23 cellular contexts compared by ENCODE assay signal in genomic region chr16:81533175-81533507, GRCh38.
DNase-seq lines count a peak whose midpoint lies in the region; ATAC-seq, FAIRE-seq and TF ChIP-seq lines count a peak whose summit lies in the region.
"Had no signal": no experiment of that assay in that cellular context is flagged by ENCODE, and none has a peak within 500 bp of the region (broad histone marks: within the 10 kb centered on the region; RNA-seq: fewer than 3 reads in every experiment).

No MANE protein-coding gene starts in this region.

- H3K27ac Mint-ChIP-seq in activated T-cell treated with anti-CD3 and anti-CD28 coated beads, Interleukin-2, amount 50 U/mL, for 24 hours, result peak overlapping the region; percentile 22
- peak overlapping the region; percentile 5 for H3K27ac Mint-ChIP-seq in activated naive CD8-positive, alpha-beta T cell treated with anti-CD3 and anti-CD28 coated beads, Interleukin-2, amount 10 ng/mL, durations not matched to agents 7 days and 5 days
- H3K27ac Mint-ChIP-seq in immature natural killer cell (peak overlapping the region in 4 of 6 donors; percentile 42 to 73 (median 60)), H9 (peak overlapping the region in 1 of 3 experiments; percentile 51; a peak in 2 of 7 replicates)

- peaks cover 2% of the 10 kb centered on the region for H3K79me1 ChIP-seq in H9 (ENCODE audit: insufficient read depth, low read depth, low read length, poor library complexity, severe bottlenecking)

- no peak overlapping the region for H2BK120ac ChIP-seq in H9 (ENCODE audit: low read depth, low read length, poor library complexity, severe bottlenecking)

- no peak overlapping the region for H3T11ph ChIP-seq in H9 (ENCODE audit: low read length)

- H2AK5ac ChIP-seq in H9 (ENCODE audit: insufficient read length, low read length), result no peak overlapping the region

- no peak overlapping the region for H3K4me3 Mint-ChIP-seq in activated T-cell treated with anti-CD3 and anti-CD28 coated beads, Interleukin-2, amount 50 U/mL, for 24 hours
- no peak overlapping the region for H3K4me3 Mint-ChIP-seq in activated T-cell treated with anti-CD3 and anti-CD28 coated beads, Interleukin-2, amount 50 U/mL, for 4 hours
- H3K4me3 Mint-ChIP-seq in activated naive CD8-positive, alpha-beta T cell treated with anti-CD3 and anti-CD28 coated beads, Interleukin-2, amount 10 ng/mL, durations not matched to agents 7 days and 5 days, result no peak overlapping the region
- peak overlapping the region in 1 of 5 donors; percentile 2 for H3K4me3 Mint-ChIP-seq in immature natural killer cell
- no peak overlapping the region for H3K4me3 Mint-ChIP-seq in H9
- H3K4me3 Mint-ChIP-seq: CD4-positive, CD25-positive, alpha-beta regulatory T cell; neural crest cell had no signal

- no peak overlapping the region for H3K18ac ChIP-seq in H9 (ENCODE audit: insufficient read length, low read depth, low read length)

- no peak overlapping the region for H3K4me3 ChIP-seq in small intestine (ENCODE audit: low read depth in 1 of 2, low read length in 2 of 2)
- H3K4me3 ChIP-seq: lower lobe of right lung, Peyer's patch, thoracic aorta had no signal

- H3K79me2 ChIP-seq in H9 (ENCODE audit: insufficient read depth, low read length), result peaks cover 9% of the 10 kb centered on the region; the same call in 1 of the 2 replicates

- peaks cover 19% of the 10 kb centered on the region for H3K36me3 Mint-ChIP-seq in activated T-cell treated with anti-CD3 and anti-CD28 coated beads, Interleukin-2, amount 50 U/mL, for 24 hours (ENCODE audit: low read depth)
- peaks cover 7% of the 10 kb centered on the region for H3K36me3 Mint-ChIP-seq in activated T-cell treated with anti-CD3 and anti-CD28 coated beads, Interleukin-2, amount 50 U/mL, for 4 hours (ENCODE audit: insufficient read depth)
- peaks cover 4% of the 10 kb centered on the region for H3K36me3 Mint-ChIP-seq in activated naive CD8-positive, alpha-beta T cell treated with anti-CD3 and anti-CD28 coated beads, Interleukin-2, amount 10 ng/mL, durations not matched to agents 7 days and 5 days
- H3K36me3 Mint-ChIP-seq in immature natural killer cell (peaks cover 4 to 9% (median 4%) of the 10 kb centered on the region in 3 donors), H9 (ENCODE audit: insufficient read depth in 1 of 3, low read depth in 3 of 3) (peaks cover 7 to 17% (median 10%) of the 10 kb centered on the region in 3 experiments; a peak in 5 of 7 replicates)

- H3K56ac ChIP-seq in H9 (ENCODE audit: insufficient read length, low read depth, low read length), result no peak overlapping the region

- H2BK5ac ChIP-seq in H9 (ENCODE audit: insufficient read length, low read length), result no peak overlapping the region

- H3K23ac ChIP-seq in H9 (ENCODE audit: insufficient read length, low read depth, low read length), result no peak overlapping the region

- H2BK20ac ChIP-seq in H9 (ENCODE audit: low read depth, low read length, poor library complexity, severe bottlenecking), result no peak overlapping the region

- H3K27me3 ChIP-seq in small intestine (ENCODE audit: control insufficient read depth in 2 of 2, insufficient read depth in 2 of 2, low read length in 2 of 2) (no peaks in the 10 kb centered on the region), H9 (ENCODE audit: insufficient read depth, low read length) (no peaks in the 10 kb centered on the region)
- H3K27me3 ChIP-seq: brain microvascular endothelial cell, Peyer's patch had no signal

- no peak overlapping the region for H3K4ac ChIP-seq in H9 (ENCODE audit: low read depth, low read length)

- FAIRE-seq in small intestine (lab: Jason Lieb, UNC), result no peak

- H2BK12ac ChIP-seq in H9 (ENCODE audit: insufficient read length, low read depth, low read length), result no peak overlapping the region

- no peaks in the 10 kb centered on the region for H3K23me2 ChIP-seq in H9 (ENCODE audit: insufficient read length, low read depth, low read length, poor library complexity, severe bottlenecking)

- H2AFZ ChIP-seq in H9 (ENCODE audit: low read length), result no peak overlapping the region

- H4K5ac ChIP-seq in H9 (ENCODE audit: insufficient read length, low read depth, low read length), result no peak overlapping the region

- H2BK15ac ChIP-seq in H9 (ENCODE audit: low read depth, low read length), result no peak overlapping the region

- DNase-seq in activated T-cell treated with anti-CD3 and anti-CD28 coated beads, Interleukin-2, amount 50 U/mL, for 24 hours, result no peak
- no peak for DNase-seq in activated T-cell treated with anti-CD3 and anti-CD28 coated beads, Interleukin-2, amount 50 U/mL, for 4 hours
- DNase-seq in activated naive CD8-positive, alpha-beta T cell treated with anti-CD3 and anti-CD28 coated beads, Interleukin-2, amount 10 ng/mL, durations not matched to agents 7 days and 5 days, result no peak
- DNase-seq in immature natural killer cell (no peak), small intestine (no peak), H9 (no peak)
- no peak for DNase-seq in activated CD4-positive, CD25-positive, alpha-beta regulatory T cell treated with anti-CD3 and anti-CD28 coated beads, Interleukin-2, amount 50 U/mL, for 72 hours
- DNase-seq: 8988T; activated CD4-positive, alpha-beta T cell treated with anti-CD3 and anti-CD28 coated beads, Interleukin-2, amount 50 U/mL, for 48 hours; activated CD4-positive, CD25-positive, alpha-beta regulatory T cell; activated gamma-delta T cell; brain microvascular endothelial cell; CD4-positive, CD25-positive, alpha-beta regulatory T cell; head of caudate nucleus; NCI-H187; NCI-H526 treated with DMSO at 0.1 percent for 48 hours; stimulated activated naive CD4-positive, alpha-beta T cell treated with Interleukin-2 at 50 U/mL for 16 hours had no signal

- H3K4me1 ChIP-seq in small intestine (ENCODE audit: control insufficient read depth in 2 of 2, insufficient read depth in 1 of 2, low read depth in 1 of 2, low read length in 1 of 2), result peaks cover 14% of the 10 kb centered on the region in 2 donors
- peaks cover 3% of the 10 kb centered on the region; the same call in 1 of the 2 replicates for H3K4me1 ChIP-seq in H9 (ENCODE audit: insufficient read depth, low read length)

- no peak for TF ChIP-seq CTCF in H9 (conservative IDR thresholded peaks at IDR 0.05)

- no peak overlapping the region for H3K9ac ChIP-seq in H9 (ENCODE audit: extremely low read depth, insufficient read length, low read length)

- POLR2A ChIA-PET in activated naive CD8-positive, alpha-beta T cell treated with anti-CD3 and anti-CD28 coated beads, Interleukin-2, amount 10 ng/mL, durations not matched to agents 7 days and 5 days (lab: Charles Lee), result no interaction called here

- H4K91ac ChIP-seq in H9 (ENCODE audit: insufficient read length, low read depth, low read length), result no peak overlapping the region

- ATAC-seq in activated T-cell treated with anti-CD3 and anti-CD28 coated beads, Interleukin-2, amount 50 U/mL, for 4 hours, result no peak
- ATAC-seq in activated naive CD8-positive, alpha-beta T cell treated with anti-CD3 and anti-CD28 coated beads, Interleukin-2, amount 10 ng/mL, durations not matched to agents 7 days and 5 days (ENCODE audit: low read depth), result no peak
- ATAC-seq in activated CD4-positive, CD25-positive, alpha-beta regulatory T cell treated with anti-CD3 and anti-CD28 coated beads, Interleukin-2, amount 50 U/mL, for 24 hours, result no peak
- ATAC-seq: lower lobe of right lung, sciatic nerve had no signal

- H3K36me3 ChIP-seq in small intestine (ENCODE audit: control insufficient read depth in 2 of 2, insufficient read depth in 2 of 2, low read length in 2 of 2), result no peaks in the 10 kb centered on the region
- H3K36me3 ChIP-seq: brain microvascular endothelial cell, lower lobe of right lung, Peyer's patch, thoracic aorta had no signal

- H4K20me1 ChIP-seq in H9 (ENCODE audit: control insufficient read depth, insufficient read depth, insufficient read length), result no peaks in the 10 kb centered on the region

- no peaks in the 10 kb centered on the region for H3K27me3 Mint-ChIP-seq in activated T-cell treated with anti-CD3 and anti-CD28 coated beads, Interleukin-2, amount 50 U/mL, for 24 hours
- no peaks in the 10 kb centered on the region for H3K27me3 Mint-ChIP-seq in activated T-cell treated with anti-CD3 and anti-CD28 coated beads, Interleukin-2, amount 50 U/mL, for 4 hours (ENCODE audit: low read depth)
- H3K27me3 Mint-ChIP-seq in activated naive CD8-positive, alpha-beta T cell treated with anti-CD3 and anti-CD28 coated beads, Interleukin-2, amount 10 ng/mL, durations not matched to agents 7 days and 5 days, result no peaks in the 10 kb centered on the region
- H3K27me3 Mint-ChIP-seq in immature natural killer cell (ENCODE audit: low read depth in 3 of 3) (peaks cover 0 to 7% (median 0%) of the 10 kb centered on the region in 3 donors), H9 (ENCODE audit: low read depth) (no peaks in the 10 kb centered on the region)
- H3K27me3 Mint-ChIP-seq: CD4-positive, CD25-positive, alpha-beta regulatory T cell had no signal

- no peak overlapping the region for H3K4me2 ChIP-seq in H9 (ENCODE audit: insufficient read depth, insufficient read length, low read length)

- H3K4me1 Mint-ChIP-seq in activated T-cell treated with anti-CD3 and anti-CD28 coated beads, Interleukin-2, amount 50 U/mL, for 24 hours (ENCODE audit: low read depth), result peaks cover 21% of the 10 kb centered on the region
- peaks cover 17% of the 10 kb centered on the region for H3K4me1 Mint-ChIP-seq in activated T-cell treated with anti-CD3 and anti-CD28 coated beads, Interleukin-2, amount 50 U/mL, for 4 hours (ENCODE audit: low read depth)
- H3K4me1 Mint-ChIP-seq in activated naive CD8-positive, alpha-beta T cell treated with anti-CD3 and anti-CD28 coated beads, Interleukin-2, amount 10 ng/mL, durations not matched to agents 7 days and 5 days, result peaks cover 26% of the 10 kb centered on the region
- H3K4me1 Mint-ChIP-seq in immature natural killer cell (peaks cover 37 to 65% of the 10 kb centered on the region in 2 donors), H9 (peaks cover 22 to 26% of the 10 kb centered on the region in 2 experiments)

- H3K27ac ChIP-seq in small intestine (ENCODE audit: low read depth in 1 of 2, low read length in 1 of 2) (peak overlapping the region; percentile 34 to 73), H9 (ENCODE audit: insufficient read length, low read depth, low read length) (no peak overlapping the region)
- H3K27ac ChIP-seq: brain microvascular endothelial cell, lower lobe of right lung, thoracic aorta had no signal

- H3K9me3 ChIP-seq in small intestine (ENCODE audit: control insufficient read depth, low read depth) (no peaks in the 10 kb centered on the region), H9 (ENCODE audit: control insufficient read depth, low read depth, low read length) (no peaks in the 10 kb centered on the region)
- H3K9me3 ChIP-seq: lower lobe of right lung, Peyer's patch, thoracic aorta had no signal

- no peak overlapping the region for H4K8ac ChIP-seq in H9 (replicated peaks; ENCODE audit: insufficient read length, low read depth, low read length)

- no peaks in the 10 kb centered on the region for H3K9me3 Mint-ChIP-seq in activated T-cell treated with anti-CD3 and anti-CD28 coated beads, Interleukin-2, amount 50 U/mL, for 24 hours
- H3K9me3 Mint-ChIP-seq in activated T-cell treated with anti-CD3 and anti-CD28 coated beads, Interleukin-2, amount 50 U/mL, for 4 hours, result no peaks in the 10 kb centered on the region
- H3K9me3 Mint-ChIP-seq in activated naive CD8-positive, alpha-beta T cell treated with anti-CD3 and anti-CD28 coated beads, Interleukin-2, amount 10 ng/mL, durations not matched to agents 7 days and 5 days, result no peaks in the 10 kb centered on the region
- H3K9me3 Mint-ChIP-seq in immature natural killer cell (no peaks in the 10 kb centered on the region), H9 (peaks cover 0 to 6% of the 10 kb centered on the region in 2 experiments; a peak in 3 of 5 replicates)

- WGBS in small intestine, 3 donors, result 55 to 79% (median 71%) methylated on average over 3 of the region's 3 CpGs
- no CpG with 5 or more reads among the region's 3 CpGs for WGBS in H9 (ENCODE audit: extremely low coverage, insufficient read length, low lambda C conversion rate)

- no peak overlapping the region for H3K14ac ChIP-seq in H9 (ENCODE audit: insufficient read depth, low read length)
